In genomic region chr4:158826882-158827281, GRCh38 we compare ENCODE assay signal across 1 cellular context.
TF ChIP-seq lines count a peak whose summit lies in the region.

No MANE protein-coding gene starts in this region.

TF ChIP-seq in HepG2, 621 proteins besides CTCF, POLR2A, EP300 and RAD21 (continued from another document and continues in another):
- TF ChIP-seq REST (IDR thresholded peaks at IDR 0.05; ENCODE audit: borderline replicate concordance in 1 of 2, low read depth in 1 of 2, low read length in 2 of 2) (peak in 1 of 2 experiments; percentile 38; a peak in 1 of 4 replicates), NFKB2 (CRISPR knock-in tag; IDR thresholded peaks at IDR 0.05; ENCODE audit: borderline replicate concordance) (no peak), ZNF839 (CRISPR knock-in tag; IDR thresholded peaks at IDR 0.05; ENCODE audit: borderline replicate concordance) (no peak), ZUFSP (CRISPR knock-in tag; IDR thresholded peaks at IDR 0.05; ENCODE audit: borderline replicate concordance) (no peak), MYPOP (CRISPR knock-in tag; IDR thresholded peaks at IDR 0.05) (no peak), ZFP91 (CRISPR knock-in tag; IDR thresholded peaks at IDR 0.05; ENCODE audit: borderline replicate concordance) (no peak), HES4 (CRISPR knock-in tag; IDR thresholded peaks at IDR 0.05; ENCODE audit: borderline replicate concordance) (no peak), ZBTB14 (CRISPR knock-in tag; IDR thresholded peaks at IDR 0.05) (no peak), E2F5 (CRISPR knock-in tag; conservative IDR thresholded peaks at IDR 0.05) (no peak), NFIB (CRISPR knock-in tag; IDR thresholded peaks at IDR 0.05; ENCODE audit: borderline replicate concordance) (no peak), ZNF501 (CRISPR knock-in tag; IDR thresholded peaks at IDR 0.05) (0 out of 2 replicates have a peak, but pooled peaks have one; percentile 14), SNRNP70 (IDR thresholded peaks at IDR 0.05; ENCODE audit: low read depth, low read length) (no peak), TARDBP (CRISPR knock-in tag; IDR thresholded peaks at IDR 0.05) (peak; percentile 84; the same call in 1 of the 2 replicates), TCF12 (IDR thresholded peaks at IDR 0.05) (no peak), TCF12 (CRISPR knock-in tag; IDR thresholded peaks at IDR 0.05) (no peak), ZSCAN9 (CRISPR knock-in tag; IDR thresholded peaks at IDR 0.05; ENCODE audit: borderline replicate concordance) (0 out of 2 replicates have a peak, but pooled peaks have one; percentile 26), JDP2 (CRISPR knock-in tag; IDR thresholded peaks at IDR 0.05; ENCODE audit: borderline replicate concordance) (no peak), MBNL3 (CRISPR knock-in tag; conservative IDR thresholded peaks at IDR 0.05) (no peak), NFIC (IDR thresholded peaks at IDR 0.05; ENCODE audit: low read length) (peak; percentile 90; the same call in 1 of the 2 replicates), ZNF557 (CRISPR knock-in tag; IDR thresholded peaks at IDR 0.05) (0 out of 2 replicates have a peak, but pooled peaks have one; percentile 34), KLF12 (CRISPR knock-in tag; IDR thresholded peaks at IDR 0.05; ENCODE audit: borderline replicate concordance) (no peak), ZNF800 (CRISPR knock-in tag; IDR thresholded peaks at IDR 0.05) (no peak), PHF5A (CRISPR knock-in tag; IDR thresholded peaks at IDR 0.05; ENCODE audit: low read depth, unreplicated experiment) (no peak), NCOA2 (CRISPR knock-in tag; IDR thresholded peaks at IDR 0.05) (peak; percentile 97), ZNF713 (CRISPR knock-in tag; IDR thresholded peaks at IDR 0.05) (no peak), CCAR2 (optimal IDR thresholded peaks at IDR 0.05; ENCODE audit: low read depth, low read length) (no peak), HDAC1 (CRISPR knock-in tag; IDR thresholded peaks at IDR 0.05) (peak; percentile 85), ZEB1 (IDR thresholded peaks at IDR 0.05; ENCODE audit: insufficient replicate concordance, low read depth) (peak; percentile 71), THYN1 (CRISPR knock-in tag; IDR thresholded peaks at IDR 0.05; ENCODE audit: borderline replicate concordance, low read depth) (no peak), SMC3 (IDR thresholded peaks at IDR 0.05; ENCODE audit: low read length) (no peak), ZHX1 (CRISPR knock-in tag; IDR thresholded peaks at IDR 0.05; ENCODE audit: low read depth) (no peak), RBM22 (optimal IDR thresholded peaks at IDR 0.05; ENCODE audit: low read length) (no peak), ZNF275 (CRISPR knock-in tag; IDR thresholded peaks at IDR 0.05; ENCODE audit: borderline replicate concordance) (no peak), ZBTB20 (CRISPR knock-in tag; IDR thresholded peaks at IDR 0.05; ENCODE audit: borderline replicate concordance, low read depth) (peak; percentile 85; the same call in 1 of the 2 replicates), ZNF629 (CRISPR knock-in tag; conservative IDR thresholded peaks at IDR 0.05) (no peak), XRCC5 (optimal IDR thresholded peaks at IDR 0.05; ENCODE audit: low read length) (no peak), ZNF782 (CRISPR knock-in tag; IDR thresholded peaks at IDR 0.05; ENCODE audit: borderline replicate concordance) (no peak), ATF3 (CRISPR knock-in tag; IDR thresholded peaks at IDR 0.05) (no peak), MATR3 (CRISPR knock-in tag; IDR thresholded peaks at IDR 0.05) (no peak), WIZ (CRISPR knock-in tag; IDR thresholded peaks at IDR 0.05) (no peak), E2F2 (CRISPR knock-in tag; IDR thresholded peaks at IDR 0.05; ENCODE audit: borderline replicate concordance) (no peak), KDM3A (CRISPR knock-in tag; IDR thresholded peaks at IDR 0.05; ENCODE audit: low read depth) (no peak), HNF1B (CRISPR knock-in tag; IDR thresholded peaks at IDR 0.05) (peak; percentile 96)
